Comparison of ENCODE assay signal across 11 cellular contexts in genomic region chr6:3894535-3895302, GRCh38.
"Had no signal": no experiment of that assay in that cellular context is flagged by ENCODE, and none has a peak within 500 bp of the region (broad histone marks: within the 10 kb centered on the region; RNA-seq: fewer than 3 reads in every experiment).

No MANE protein-coding gene starts in this region.

- H3K27ac Mint-ChIP-seq: activated CD8-positive, alpha-beta T cell treated with anti-CD3 and anti-CD28 coated beads, Interleukin-2, amount 10 ng/mL, durations not matched to agents 7 days and 5 days; stimulated activated effector memory CD8-positive, alpha-beta T cell treated with anti-CD3 and anti-CD28 coated beads, Interleukin-12 subunit alpha, Interleukin-12 subunit beta, amount 100 ng/mL, for 72 hours had no signal

- H3K36me3 ChIP-seq: heart left ventricle, right atrium auricular region, tibial artery, vagina had no signal

- H3K9me3 Mint-ChIP-seq: stimulated activated effector memory CD8-positive, alpha-beta T cell treated with anti-CD3 and anti-CD28 coated beads, Interleukin-12 subunit alpha, Interleukin-12 subunit beta, amount 100 ng/mL, for 72 hours had no signal

- H3K9me3 ChIP-seq: heart left ventricle, right atrium auricular region, tibial artery, vagina had no signal

- DNase-seq: activated CD4-positive, alpha-beta T cell treated with anti-CD3 and anti-CD28 coated beads for 48 hours; activated CD8-positive, alpha-beta memory T cell treated with anti-CD3 and anti-CD28 coated beads, Interleukin-2, amount 50 U/mL, for 48 hours; activated CD8-positive, alpha-beta T cell treated with anti-CD3 and anti-CD28 coated beads, Interleukin-2, amount 10 ng/mL, durations not matched to agents 7 days and 5 days; activated naive CD4-positive, alpha-beta T cell treated with Interleukin-2 at 50 U/mL for 16 hours; foreskin keratinocyte; heart left ventricle; tibial artery had no signal

- H3K27me3 ChIP-seq: heart left ventricle, right atrium auricular region, tibial artery, vagina had no signal

- ATAC-seq: activated CD8-positive, alpha-beta T cell treated with anti-CD3 and anti-CD28 coated beads, Interleukin-2, amount 10 ng/mL, durations not matched to agents 7 days and 5 days; foreskin keratinocyte; heart left ventricle; stimulated activated effector memory CD8-positive, alpha-beta T cell treated with anti-CD3 and anti-CD28 coated beads, Interleukin-12 subunit alpha, Interleukin-12 subunit beta, amount 100 ng/mL, for 72 hours had no signal

- H3K4me1 ChIP-seq: foreskin keratinocyte, vagina had no signal

- H3K4me3 Mint-ChIP-seq: activated CD8-positive, alpha-beta T cell treated with anti-CD3 and anti-CD28 coated beads, Interleukin-2, amount 10 ng/mL, durations not matched to agents 7 days and 5 days; stimulated activated effector memory CD8-positive, alpha-beta T cell treated with anti-CD3 and anti-CD28 coated beads, Interleukin-12 subunit alpha, Interleukin-12 subunit beta, amount 100 ng/mL, for 72 hours had no signal

- H3K36me3 Mint-ChIP-seq: stimulated activated effector memory CD8-positive, alpha-beta T cell treated with anti-CD3 and anti-CD28 coated beads, Interleukin-12 subunit alpha, Interleukin-12 subunit beta, amount 100 ng/mL, for 72 hours had no signal

- H3K4me1 Mint-ChIP-seq: stimulated activated effector memory CD8-positive, alpha-beta T cell treated with anti-CD3 and anti-CD28 coated beads, Interleukin-12 subunit alpha, Interleukin-12 subunit beta, amount 100 ng/mL, for 72 hours had no signal

- H3K4me3 ChIP-seq: heart left ventricle, right atrium auricular region, smooth muscle cell, tibial artery, vagina had no signal

- H3K27ac ChIP-seq: foreskin keratinocyte, heart left ventricle, right atrium auricular region, tibial artery, vagina had no signal
